In the genomic region with DNA sequence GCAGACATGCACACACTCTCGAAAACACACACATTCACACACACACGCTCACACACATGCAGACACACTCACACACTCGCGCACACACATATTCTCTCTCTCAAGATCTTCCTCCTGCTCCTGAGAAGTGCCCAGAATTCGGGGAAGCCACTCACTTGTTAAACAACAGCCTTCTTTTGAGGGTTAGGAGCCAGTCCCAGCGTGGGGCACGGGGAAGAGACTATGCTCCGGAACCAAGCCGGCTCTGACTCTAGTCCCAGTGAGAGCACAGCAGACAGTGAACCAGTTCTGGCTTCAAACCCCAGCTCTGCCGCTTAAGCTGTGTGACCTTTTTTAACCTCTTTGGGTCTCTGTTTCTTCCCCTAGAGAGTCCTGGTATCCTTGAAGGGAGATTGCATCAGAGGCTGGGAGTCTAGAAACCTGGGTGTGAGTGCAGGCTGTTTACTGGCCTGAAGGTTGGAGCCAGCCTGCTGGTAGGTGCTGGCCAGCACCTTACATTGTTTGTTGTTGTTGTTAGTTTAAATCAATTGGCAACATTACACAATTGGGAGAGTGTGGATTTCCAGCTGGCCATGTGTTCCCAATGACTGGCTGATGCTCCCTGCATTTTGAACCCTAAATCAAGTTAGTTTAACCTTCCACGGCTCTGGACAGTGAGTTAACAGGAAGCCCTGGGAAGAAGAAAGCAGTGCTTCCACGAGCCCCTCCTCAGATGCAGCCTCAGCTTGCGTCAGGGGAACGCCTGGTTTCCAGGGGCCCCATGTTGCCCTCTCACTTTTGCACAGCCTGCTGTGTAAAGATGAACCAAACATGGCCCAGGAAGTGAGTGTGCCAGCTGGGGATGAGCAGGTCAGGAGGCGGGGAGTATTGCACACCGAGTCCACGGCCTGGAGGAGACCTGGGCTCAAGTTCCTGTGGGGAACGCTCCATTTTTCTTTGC, we compare ENCODE assay signal across 1 cellular context.
TF ChIP-seq lines count a peak whose summit lies in the region.

No MANE protein-coding gene starts in this region.

TF ChIP-seq in GM12878, 131 proteins besides CTCF, POLR2A, EP300 and RAD21 (continued from another document):
- TF ChIP-seq, protein P1, sequence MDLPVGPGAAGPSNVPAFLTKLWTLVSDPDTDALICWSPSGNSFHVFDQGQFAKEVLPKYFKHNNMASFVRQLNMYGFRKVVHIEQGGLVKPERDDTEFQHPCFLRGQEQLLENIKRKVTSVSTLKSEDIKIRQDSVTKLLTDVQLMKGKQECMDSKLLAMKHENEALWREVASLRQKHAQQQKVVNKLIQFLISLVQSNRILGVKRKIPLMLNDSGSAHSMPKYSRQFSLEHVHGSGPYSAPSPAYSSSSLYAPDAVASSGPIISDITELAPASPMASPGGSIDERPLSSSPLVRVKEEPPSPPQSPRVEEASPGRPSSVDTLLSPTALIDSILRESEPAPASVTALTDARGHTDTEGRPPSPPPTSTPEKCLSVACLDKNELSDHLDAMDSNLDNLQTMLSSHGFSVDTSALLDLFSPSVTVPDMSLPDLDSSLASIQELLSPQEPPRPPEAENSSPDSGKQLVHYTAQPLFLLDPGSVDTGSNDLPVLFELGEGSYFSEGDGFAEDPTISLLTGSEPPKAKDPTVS (IDR thresholded peaks at IDR 0.05; ENCODE audit: low read depth, low read length) = no peak
- TF ChIP-seq FOXM1 (IDR thresholded peaks at IDR 0.05; ENCODE audit: low read depth, low read length) = no peak
- no peak for TF ChIP-seq KAT2A (conservative IDR thresholded peaks at IDR 0.05; ENCODE audit: control insufficient read depth, low read depth, low read length)
- no peak for TF ChIP-seq SRF (IDR thresholded peaks at IDR 0.05; ENCODE audit: low read depth in 2 of 2, low read length in 2 of 2)
